Comparison of ENCODE assay signal across 8 cellular contexts in genomic region chr6:30828027-30828962, GRCh38. TPM values are rescaled to one million over a fixed set of nuclear protein-coding genes. Genes with fewer than 3 reads are reported as not detected.
DNase-seq lines count a peak whose midpoint lies in the region; ATAC-seq, FAIRE-seq and TF ChIP-seq lines count a peak whose summit lies in the region.

No MANE protein-coding gene starts in this region.

- intact Hi-C loops in activated CD4-positive, alpha-beta T cell treated with anti-CD3 and anti-CD28 coated beads for 36 hours (cut with DNase I, micrococcal nuclease): loop anchor here (1.0 to 2.0 kb wide), 5 partner anchors 49 to 259 kb away; partner anchors contain the start of genes DDR1 (in 1 of the 2) and VARS2 (in 1 of the 2)

- no peak for TF ChIP-seq POLR2A in GM12892 (IDR thresholded peaks at IDR 0.05; ENCODE audit: low read depth, low read length)

- H3K36me3 Mint-ChIP-seq in activated CD4-positive, alpha-beta T cell treated with anti-CD3 and anti-CD28 coated beads for 36 hours (ENCODE audit: low read depth): peaks cover 5% of the 10 kb centered on the region
- no peaks in the 10 kb centered on the region for H3K36me3 Mint-ChIP-seq in chondrocyte (ENCODE audit: low read depth)

- peak; percentile 83 for ATAC-seq in activated CD4-positive, alpha-beta T cell treated with anti-CD3 and anti-CD28 coated beads for 36 hours
- no peak for ATAC-seq in HG02798 (IDR thresholded peaks at IDR 0.05; ENCODE audit: poor library complexity, unreplicated experiment)

- peak overlapping the region; percentile 97 for H3K27ac Mint-ChIP-seq in activated CD4-positive, alpha-beta T cell treated with anti-CD3 and anti-CD28 coated beads for 36 hours
- peak overlapping the region; percentile 88 for H3K27ac Mint-ChIP-seq in chondrocyte (ENCODE audit: unreplicated experiment)

- H3K4me1 Mint-ChIP-seq in activated CD4-positive, alpha-beta T cell treated with anti-CD3 and anti-CD28 coated beads for 36 hours: peaks cover 65% of the 10 kb centered on the region
- peaks cover 56% of the 10 kb centered on the region for H3K4me1 Mint-ChIP-seq in chondrocyte (ENCODE audit: low read depth)

- FAIRE-seq in GM12892 (lab: Jason Lieb, UNC): peak; percentile 63

- H3K27me3 Mint-ChIP-seq in activated CD4-positive, alpha-beta T cell treated with anti-CD3 and anti-CD28 coated beads for 36 hours: no peaks in the 10 kb centered on the region
- no peaks in the 10 kb centered on the region for H3K27me3 Mint-ChIP-seq in chondrocyte (ENCODE audit: low read depth)

- TF ChIP-seq CTCF in 22Rv1 (IDR thresholded peaks at IDR 0.05) (peak; percentile 89), chondrocyte (IDR thresholded peaks at IDR 0.05) (peak; percentile 98)

- no peaks in the 10 kb centered on the region for H3K27me3 ChIP-seq in layer of hippocampus (ENCODE audit: control insufficient read depth, insufficient read depth, low read length)

- CTCF ChIA-PET in activated CD4-positive, alpha-beta T cell treated with anti-CD3 and anti-CD28 coated beads for 36 hours (lab: Charles Lee): interaction anchor here (0.6 to 4.3 kb wide), 38 partner anchors 8 to 298 kb away, joined by 3 to 28 read pairs (median 4); partner anchors contain the start of genes DDR1, MRPS18B and VARS2

- H3K9me3 Mint-ChIP-seq in activated CD4-positive, alpha-beta T cell treated with anti-CD3 and anti-CD28 coated beads for 36 hours (ENCODE audit: low read depth): no peaks in the 10 kb centered on the region
- no peaks in the 10 kb centered on the region for H3K9me3 Mint-ChIP-seq in chondrocyte (ENCODE audit: low read depth)

- peak overlapping the region; percentile 66 for H3K4me3 Mint-ChIP-seq in activated CD4-positive, alpha-beta T cell treated with anti-CD3 and anti-CD28 coated beads for 36 hours
- H3K4me3 Mint-ChIP-seq in chondrocyte (ENCODE audit: unreplicated experiment): no peak overlapping the region

- POLR2A ChIA-PET in activated CD4-positive, alpha-beta T cell treated with anti-CD3 and anti-CD28 coated beads for 36 hours (lab: Charles Lee): interaction anchor here (0.7 to 1.0 kb wide), 2 partner anchors 84 to 85 kb away, joined by 3 read pairs; partner anchors contain the start of genes IER3 and VARS2

- DNase-seq in GM12892 (ENCODE audit: insufficient read length): peak; percentile 42
- peak; percentile 54 for DNase-seq in NCI-H345 (lab: John Stamatoyannopoulos, UW)
- peak; percentile 92 for DNase-seq in activated CD4-positive, alpha-beta T cell treated with anti-CD3 and anti-CD28 coated beads for 36 hours
- DNase-seq in chondrocyte (ENCODE audit: low spot score): peak; percentile 68
- DNase-seq in stimulated activated CD4-positive, alpha-beta T cell treated with anti-CD3 and anti-CD28 coated beads, Interleukin-15, amount 100 ng/mL, for 1 hour (ENCODE audit: low read depth in 1 of 2, low spot score in 1 of 2): peak; percentile 65 to 71

- no peak overlapping the region for H3K27ac ChIP-seq in 22Rv1
- peak overlapping the region; percentile 62 for H3K27ac ChIP-seq in layer of hippocampus (ENCODE audit: low read depth, low read length)

RNA-seq across cellular contexts. Expression of gene DDR1, which starts 56.0 kb away (rescaled TPM):
- 7.2 TPM for polyA plus RNA-seq in GM12892 (2012; ENCODE audit: missing spikeins)
- total RNA-seq in activated CD4-positive, alpha-beta T cell treated with anti-CD3 and anti-CD28 coated beads for 36 hours: 10 to 100 TPM in 1 of 2 experiments, 1 to 10 TPM in 1; 9.5 to 12.6 TPM
- total RNA-seq in chondrocyte: 112 to 157 TPM (median 117 TPM) in 3 replicates

Comparison
In these comparisons a context has a peak if more than half of its experiments do, and no peak if none do; other contexts are left out.
1. DNase-seq: peak in every context shown above with its lines; median percentile 92 in activated CD4-positive, alpha-beta T cell treated with anti-CD3 and anti-CD28 coated beads for 36 hours; 68 in chondrocyte; 68 in stimulated activated CD4-positive, alpha-beta T cell treated with anti-CD3 and anti-CD28 coated beads, Interleukin-15, amount 100 ng/mL, for 1 hour; 54 in NCI-H345; 42 in GM12892.